ENCODE assay signal across 21 cellular contexts in the genomic region with DNA sequence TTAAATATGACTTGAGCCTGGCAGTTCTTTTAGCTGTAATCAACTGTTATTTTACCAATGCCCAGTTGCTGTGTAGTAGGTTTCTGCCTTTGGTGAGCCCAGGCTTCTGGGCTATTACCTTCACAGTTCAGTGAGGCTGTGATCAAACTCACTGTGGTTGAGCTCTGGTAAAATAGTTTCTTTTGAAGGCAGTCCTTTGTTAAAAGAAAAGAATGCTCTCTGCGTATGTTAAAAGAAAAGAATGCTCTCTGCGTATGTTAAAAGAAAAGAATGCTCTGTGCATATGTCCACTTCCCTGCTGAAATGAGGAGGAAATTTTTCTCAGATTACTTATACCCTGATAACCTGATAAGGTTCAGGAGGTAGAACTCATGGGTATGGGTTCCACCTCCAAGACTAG.
"Had no signal": no experiment of that assay in that cellular context is flagged by ENCODE, and none has a peak within 500 bp of the region (broad histone marks: within the 10 kb centered on the region; RNA-seq: fewer than 3 reads in every experiment).

No MANE protein-coding gene starts in this region.

- H3K27me3 Mint-ChIP-seq: stimulated activated naive CD8-positive, alpha-beta T cell treated with anti-CD3 and anti-CD28 coated beads, Interleukin-15, amount 100 ng/mL, for 72 hours had no signal

- H3K4me1 Mint-ChIP-seq: naive thymus-derived CD4-positive, alpha-beta T cell; stimulated activated naive CD8-positive, alpha-beta T cell treated with anti-CD3 and anti-CD28 coated beads, Interleukin-15, amount 100 ng/mL, for 72 hours had no signal

- H3K9me3 Mint-ChIP-seq: nephron progenitor cell had no signal

- H3K4me3 Mint-ChIP-seq: naive thymus-derived CD4-positive, alpha-beta T cell; nephron progenitor cell; stimulated activated naive CD8-positive, alpha-beta T cell treated with anti-CD3 and anti-CD28 coated beads, Interleukin-15, amount 100 ng/mL, for 72 hours had no signal

- DNase-seq: dermis blood vessel endothelial cell; effector memory CD4-positive, alpha-beta T cell; foreskin keratinocyte; heart left ventricle; left cardiac atrium; left lung; mesenchymal stem cell; midbrain; naive thymus-derived CD4-positive, alpha-beta T cell; nephron progenitor cell; stimulated activated CD4-positive, alpha-beta T cell treated with anti-CD3 and anti-CD28 coated beads, Interleukin-12 subunit alpha, Interleukin-12 subunit beta, amount 100 ng/mL, for 4 hours; stimulated activated CD4-positive, alpha-beta T cell treated with anti-CD3 and anti-CD28 coated beads, Interleukin-1b, Interleukin-23, amount 100 ng/mL, for 48 hours; stimulated activated CD4-positive, alpha-beta T cell treated with anti-CD3 and anti-CD28 coated beads, Interleukin-4, amount 100 ng/mL, for 1 hour; stimulated activated CD8-positive, alpha-beta memory T cell treated with anti-CD3 and anti-CD28 coated beads, Interleukin-4, amount 100 ng/mL, for 48 hours; stimulated activated naive CD4-positive, alpha-beta T cell; stimulated activated naive CD8-positive, alpha-beta T cell treated with anti-CD3 and anti-CD28 coated beads, Interleukin-15, amount 100 ng/mL, for 72 hours; transverse colon; upper lobe of right lung; uterus had no signal

- ATAC-seq: foreskin keratinocyte; gastroesophageal sphincter; heart left ventricle; left cardiac atrium; left lung; naive thymus-derived CD4-positive, alpha-beta T cell; sciatic nerve; stimulated activated naive CD8-positive, alpha-beta T cell treated with anti-CD3 and anti-CD28 coated beads, Interleukin-15, amount 100 ng/mL, for 72 hours; upper lobe of right lung had no signal

- H3K27ac Mint-ChIP-seq: naive thymus-derived CD4-positive, alpha-beta T cell; nephron progenitor cell; stimulated activated naive CD8-positive, alpha-beta T cell treated with anti-CD3 and anti-CD28 coated beads, Interleukin-15, amount 100 ng/mL, for 72 hours had no signal
